Comparison of ENCODE assay signal across 9 cellular contexts in genomic region chr2:101252408-101253012, GRCh38. TPM values are rescaled to one million over a fixed set of nuclear protein-coding genes. Genes with fewer than 3 reads are reported as not detected.
DNase-seq lines count a peak whose midpoint lies in the region; ATAC-seq, FAIRE-seq and TF ChIP-seq lines count a peak whose summit lies in the region.
"Had no signal": no experiment of that assay in that cellular context is flagged by ENCODE, and none has a peak within 500 bp of the region (broad histone marks: within the 10 kb centered on the region; RNA-seq: fewer than 3 reads in every experiment).

TSS of gene CNOT11 (plus strand) at chr2:101252886. CDS start at chr2:101252965, 79 bp downstream.

- peak within 1 kb of the TSS; percentile 98 for H3K4me3 Mint-ChIP-seq in central memory CD8-positive, alpha-beta T cell

- H3K27me3 ChIP-seq in keratinocyte (ENCODE audit: control insufficient read depth, extremely low read depth, insufficient read depth, low read length): no peaks in the 10 kb centered on the region

- H3K9ac ChIP-seq in keratinocyte (ENCODE audit: control insufficient read depth, extremely low read depth, insufficient read depth, low read length): peak within 1 kb of the TSS; percentile 93

- H3K4me3 ChIP-seq in AG09309 (ENCODE audit: control insufficient read depth, low read depth, low read length) (peak within 1 kb of the TSS; percentile 80), keratinocyte (ENCODE audit: control insufficient read depth in 2 of 3, extremely low read depth in 1 of 3, insufficient read depth in 2 of 3, low read depth in 1 of 3, low read length in 3 of 3) (peak within 1 kb of the TSS; percentile 97 to 99 (median 99))

- ATAC-seq in GM19025 (IDR thresholded peaks at IDR 0.05; ENCODE audit: low read depth, unreplicated experiment) (peak; percentile 78), HG03342 (IDR thresholded peaks at IDR 0.05; ENCODE audit: unreplicated experiment) (peak; percentile 85)
- ATAC-seq in central memory CD8-positive, alpha-beta T cell (replicated peaks; ENCODE audit: extremely low read depth, poor library complexity, severe bottlenecking): peak; percentile 81

- H3K4me1 ChIP-seq in keratinocyte (ENCODE audit: control insufficient read depth, extremely low read depth, insufficient read depth, low read length): peaks cover 30% of the 10 kb centered on the region

- H3K4me2 ChIP-seq in keratinocyte (ENCODE audit: control insufficient read depth, extremely low read depth, insufficient read depth, low read depth, low read length): peak within 1 kb of the TSS; percentile 99

- H3K4me1 Mint-ChIP-seq in central memory CD8-positive, alpha-beta T cell: peaks cover 44% of the 10 kb centered on the region

- no peaks in the 10 kb centered on the region for H3K9me3 ChIP-seq in keratinocyte (ENCODE audit: control insufficient read depth, low read depth, low read length)

- no peaks in the 10 kb centered on the region for H4K20me1 ChIP-seq in keratinocyte (ENCODE audit: control insufficient read depth, extremely low read depth, insufficient read depth, low read length)

- FAIRE-seq in keratinocyte (lab: Jason Lieb, UNC): peak; percentile 26
- FAIRE-seq: colon had no signal

- peaks cover 42% of the 10 kb centered on the region for H3K79me2 ChIP-seq in keratinocyte (ENCODE audit: control insufficient read depth, insufficient read depth, low read length)

- DNase-seq in AG09309 (ENCODE audit: low read depth) (peak; percentile 91), NCI-H446 (lab: John Stamatoyannopoulos, UW) (peak; percentile 95 to 98), keratinocyte (ENCODE audit: low read depth, low spot score) (peak; percentile 76)
- DNase-seq in activated CD4-positive, CD25-positive, alpha-beta regulatory T cell treated with anti-CD3 and anti-CD28 coated beads, Interleukin-2, amount 50 U/mL, for 16 hours (ENCODE audit: low read depth, low spot score): peak; percentile 98
- DNase-seq in central memory CD8-positive, alpha-beta T cell (ENCODE audit: low spot score in 2 of 2): peak; percentile 97 to 98
- peak; percentile 98 to 99 for DNase-seq in stimulated activated CD4-positive, alpha-beta T cell treated with anti-CD3 and anti-CD28 coated beads, Interleukin-15, amount 100 ng/mL, for 1 hour (ENCODE audit: low read depth in 1 of 2, low spot score in 1 of 2)

- no peaks in the 10 kb centered on the region for H3K36me3 ChIP-seq in keratinocyte (ENCODE audit: control insufficient read depth in 2 of 2, extremely low read depth in 1 of 2, insufficient read depth in 2 of 2, low read length in 2 of 2)

- no peak for TF ChIP-seq CTCF in AG09309 (IDR thresholded peaks at IDR 0.05; ENCODE audit: control insufficient read depth, insufficient read depth, low read depth, low read length, missing control alignments)
- no peak for TF ChIP-seq CTCF in keratinocyte (optimal IDR thresholded peaks at IDR 0.05 in 1 of 3, IDR thresholded peaks at IDR 0.05 in 1 of 3, conservative IDR thresholded peaks at IDR 0.05 in 1 of 3; ENCODE audit: extremely low read depth in 1 of 3, insufficient read depth in 2 of 3, low read length in 3 of 3)

- peaks cover 3% of the 10 kb centered on the region for H3K9me1 ChIP-seq in keratinocyte (ENCODE audit: control insufficient read depth, extremely low read depth, insufficient read depth, low read length)

- peak within 1 kb of the TSS; percentile 84 for H3K27ac ChIP-seq in keratinocyte (ENCODE audit: control insufficient read depth, insufficient read depth, low read length)

- H3K9me3 Mint-ChIP-seq in central memory CD8-positive, alpha-beta T cell: no peaks in the 10 kb centered on the region

- H3K36me3 Mint-ChIP-seq in central memory CD8-positive, alpha-beta T cell (ENCODE audit: insufficient read depth): peaks cover 24% of the 10 kb centered on the region

- H3K27ac Mint-ChIP-seq in central memory CD8-positive, alpha-beta T cell (ENCODE audit: low read depth): peak within 1 kb of the TSS; percentile 94

- H2AFZ ChIP-seq in keratinocyte (ENCODE audit: control insufficient read depth, low read length): peak within 1 kb of the TSS; percentile 94

- dilution Hi-C loops in keratinocyte (cut with MboI; ENCODE audit: extremely low pct_ligation_motif_present, low sequenced_read_pairs): no loop called here

- H3K27me3 Mint-ChIP-seq in central memory CD8-positive, alpha-beta T cell: no peaks in the 10 kb centered on the region

RNA-seq across cellular contexts. Expression of gene CNOT11, which starts in this region (rescaled TPM):
- 46.0 to 83.1 TPM (median 81.1 TPM) in 3 replicates for polyA plus RNA-seq in keratinocyte
- polyA plus RNA-seq in keratinocyte (2011; ENCODE audit: low read depth): 20.8 TPM
- polyA plus RNA-seq in keratinocyte (2011; cell fraction: cytosol; rRNA removed): 69.5 and 98.6 TPM in 2 replicates
- 90.7 and 95.7 TPM in 2 replicates for polyA plus RNA-seq in keratinocyte (2011; cell fraction: nucleus; rRNA removed)
- 25.7 and 29.6 TPM in 2 replicates for polyA plus RNA-seq in keratinocyte (2012; ENCODE audit: low replicate concordance)
- 48.2 to 76.0 TPM (median 73.5 TPM) in 3 replicates for polyA minus RNA-seq in keratinocyte
- polyA minus RNA-seq in keratinocyte (2011; cell fraction: cytosol; rRNA and poly(A)+ RNA removed): 39.1 TPM
- polyA minus RNA-seq in keratinocyte (2011; cell fraction: nucleus; rRNA and poly(A)+ RNA removed): 21.6 and 33.7 TPM in 2 replicates

Comparison
In these comparisons a context has a peak if more than half of its experiments do, and no peak if none do; other contexts are left out.
1. Peak in every context shown above with its lines: DNase-seq, ATAC-seq, H3K4me3 ChIP-seq and H3K27ac ChIP-seq.